ENCODE assay signal across 23 cellular contexts in genomic region chr5:156432830-156433105, GRCh38.
DNase-seq lines count a peak whose midpoint lies in the region; ATAC-seq, FAIRE-seq and TF ChIP-seq lines count a peak whose summit lies in the region.
"Had no signal": no experiment of that assay in that cellular context is flagged by ENCODE, and none has a peak within 500 bp of the region (broad histone marks: within the 10 kb centered on the region; RNA-seq: fewer than 3 reads in every experiment).

No MANE protein-coding gene starts in this region.

- H3F3A ChIP-seq in Loucy (ENCODE audit: low read depth) = no peaks in the 10 kb centered on the region

- no peak for TF ChIP-seq EP300 in H1 (IDR thresholded peaks at IDR 0.05; ENCODE audit: borderline replicate concordance in 1 of 2, low read depth in 2 of 2, low read length in 2 of 2)

- no peaks in the 10 kb centered on the region for H3K23me2 ChIP-seq in H1 (ENCODE audit: low read depth, low read length)

- H3K36me3 ChIP-seq in Loucy (ENCODE audit: insufficient read depth, low read length) (no peaks in the 10 kb centered on the region), H1 (ENCODE audit: control insufficient read depth in 2 of 4, insufficient read depth in 4 of 4, low read length in 3 of 4) (no peaks in the 10 kb centered on the region)
- H3K36me3 ChIP-seq: HAP-1 had no signal

- no peak overlapping the region for H3K4ac ChIP-seq in H1 (replicated peaks; ENCODE audit: insufficient read length, low read depth, low read length)

- H2AFZ ChIP-seq in Loucy (ENCODE audit: low read length) (no peak overlapping the region), H1 (ENCODE audit: low read length) (peak overlapping the region; percentile 74)
- H2AFZ ChIP-seq: GM23338 had no signal

- 93% methylated on average over 1 of the region's 1 CpG; no CpG with 5 or more reads in 1 of the 2 experiments for WGBS in H1 (ENCODE audit: extremely low coverage in 1 of 2, insufficient coverage in 1 of 2, insufficient read length in 1 of 2, insufficient replicate concordance in 2 of 2, low coverage in 1 of 2, low lambda C conversion rate in 2 of 2, missing lambda C conversion rate in 1 of 2), 2 experiments

- H3K4me1 ChIP-seq in Loucy (ENCODE audit: insufficient read depth, low read length, poor library complexity, severe bottlenecking) (peaks cover 15% of the 10 kb centered on the region), H1 (replicated peaks in 1 of 4; ENCODE audit: control insufficient read depth in 3 of 4, insufficient read depth in 4 of 4, low read length in 3 of 4) (no peaks in the 10 kb centered on the region)
- H3K4me1 ChIP-seq: A549 had no signal

- POLR2A ChIA-PET in H1 (lab: Charles Lee; ENCODE audit: partially characterized antibody) = no interaction called here

- H3K79me1 ChIP-seq in H1 (ENCODE audit: low read depth, low read length) = no peaks in the 10 kb centered on the region

- no peaks in the 10 kb centered on the region for H4K20me1 ChIP-seq in Loucy (ENCODE audit: insufficient read depth, low read length, poor library complexity, severe bottlenecking)
- H4K20me1 ChIP-seq in H1 (replicated peaks in 1 of 2; ENCODE audit: control insufficient read depth in 1 of 2, insufficient read depth in 2 of 2, low read length in 2 of 2) = no peaks in the 10 kb centered on the region

- H4K5ac ChIP-seq in H1 (ENCODE audit: insufficient read length, low read depth, low read length) = no peak overlapping the region

- H3K27ac ChIP-seq in H1 (ENCODE audit: low read depth, low read length) = no peak overlapping the region
- H3K27ac ChIP-seq: A549 had no signal

- FAIRE-seq in H1 (lab: Jason Lieb, UNC) = no peak
- FAIRE-seq: A549, GM12878, GM19239, H54 had no signal

- H3K4me3 ChIP-seq in Loucy (ENCODE audit: low read length, poor library complexity, severe bottlenecking) = peak overlapping the region; percentile 9
- no peak overlapping the region for H3K4me3 ChIP-seq in H1 (ENCODE audit: extremely low read depth in 1 of 4, insufficient read depth in 2 of 4, low read depth in 3 of 4, low read length in 4 of 4)
- H3K4me3 ChIP-seq: A549, GM12878, GM23338, HAP-1 had no signal

- no peaks in the 10 kb centered on the region for H3K9me2 ChIP-seq in Loucy (replicated peaks; ENCODE audit: low read depth, low read length)

- no peak overlapping the region for H2BK5ac ChIP-seq in H1 (ENCODE audit: low read depth, low read length)

- H3K79me2 ChIP-seq in Loucy (ENCODE audit: insufficient read depth, low read length) = no peaks in the 10 kb centered on the region
- no peaks in the 10 kb centered on the region for H3K79me2 ChIP-seq in H1 (ENCODE audit: control insufficient read depth in 1 of 2, insufficient read depth in 2 of 2, low read length in 2 of 2)

- no peak overlapping the region for H2BK12ac ChIP-seq in H1 (ENCODE audit: low read depth, low read length)

- H3K9ac ChIP-seq in Loucy (ENCODE audit: low read depth, low read length, poor library complexity, severe bottlenecking) (no peak overlapping the region), H1 (replicated peaks in 1 of 4; ENCODE audit: extremely low read depth in 1 of 4, low read depth in 3 of 4, low read length in 3 of 4) (no peak overlapping the region)

- no peak overlapping the region for H3K18ac ChIP-seq in H1 (ENCODE audit: extremely low read depth, low read length)

- DNase-seq in H1 (ENCODE audit: low read depth in 1 of 2, low spot score in 2 of 2) = no peak
- peak; percentile 21 for DNase-seq in putamen (ENCODE audit: low spot score)
- no peak for DNase-seq in DMS114 treated with DMSO at 0.1 percent for 48 hours (lab: John Stamatoyannopoulos, UW; ENCODE audit: unreplicated experiment)
- no peak for DNase-seq in occipital lobe (lab: John Stamatoyannopoulos, UW)
- DNase-seq: 8988T; ACHN; AML-193; C1 segment of cervical spinal cord; Calu3; CD4-positive, alpha-beta memory T cell; COR-L47; DMS153; DND-41; GDM1; HFFc6 had no signal

- H3K23ac ChIP-seq in H1 (ENCODE audit: insufficient read length) = no peak overlapping the region

- no peak overlapping the region; the same call in 1 of the 2 replicates for H4K8ac ChIP-seq in H1 (ENCODE audit: extremely low read depth, insufficient read depth, low read length)

- H3K27me3 ChIP-seq in Loucy (ENCODE audit: insufficient read depth, low read length, poor library complexity, severe bottlenecking) (no peaks in the 10 kb centered on the region), H1 (replicated peaks in 1 of 4; ENCODE audit: control insufficient read depth in 3 of 4, extremely low read depth in 1 of 4, insufficient read depth in 3 of 4, low read length in 3 of 4) (no peaks in the 10 kb centered on the region)

- no peak overlapping the region for H4K91ac ChIP-seq in H1 (replicated peaks; ENCODE audit: insufficient read length, low read length)

- TF ChIP-seq CTCF in Loucy (conservative IDR thresholded peaks at IDR 0.05; ENCODE audit: low read length) = no peak
- TF ChIP-seq CTCF in H1 (IDR thresholded peaks at IDR 0.05; ENCODE audit: control extremely low read depth in 1 of 3, insufficient read depth in 1 of 3, low read depth in 1 of 3, low read length in 3 of 3) = no peak

- ATAC-seq in GM21737 (IDR thresholded peaks at IDR 0.05; ENCODE audit: unreplicated experiment) = no peak
- ATAC-seq: A549, GM12878 had no signal

- H2BK120ac ChIP-seq in H1 (replicated peaks; ENCODE audit: low read depth, low read length) = no peak overlapping the region

- no peak overlapping the region for H3K14ac ChIP-seq in H1 (ENCODE audit: insufficient read length)

- CTCF ChIA-PET in H1 (lab: Charles Lee; ENCODE audit: partially characterized antibody) = interaction anchor here (0.5 to 0.8 kb wide), 2 partner anchors 14 to 718 kb away, joined by 3 to 4 read pairs; no protein-coding TSS in a partner anchor

- TF ChIP-seq RAD21 in H1 (IDR thresholded peaks at IDR 0.05 in 1 of 2, conservative IDR thresholded peaks at IDR 0.05 in 1 of 2; ENCODE audit: low read depth in 2 of 2, low read length in 2 of 2) = no peak

- no peak overlapping the region for H2BK20ac ChIP-seq in H1 (ENCODE audit: low read length)

- H3K4me2 ChIP-seq in Loucy (ENCODE audit: low read depth, low read length, poor library complexity, severe bottlenecking) (peak overlapping the region; percentile 39), H1 (ENCODE audit: insufficient read depth in 1 of 2, low read depth in 2 of 2, low read length in 2 of 2) (no peak overlapping the region)
- H3K4me2 ChIP-seq: A549, GM23338 had no signal

- no peak overlapping the region for H3K56ac ChIP-seq in H1 (replicated peaks; ENCODE audit: insufficient read length, low read depth, low read length)

- H2AK5ac ChIP-seq in H1 (ENCODE audit: low read depth, low read length) = no peak overlapping the region

- H2BK15ac ChIP-seq in H1 (ENCODE audit: low read length) = no peak overlapping the region

- TF ChIP-seq POLR2A in H1 (IDR thresholded peaks at IDR 0.05; ENCODE audit: control extremely low read depth in 1 of 2, low read depth in 2 of 2, low read length in 2 of 2) = no peak

- H3K9me3 ChIP-seq in Loucy (ENCODE audit: insufficient read depth, low read depth, low read length) = no peaks in the 10 kb centered on the region
- no peaks in the 10 kb centered on the region for H3K9me3 ChIP-seq in H1 (ENCODE audit: insufficient read depth in 2 of 2, low read depth in 1 of 2, low read length in 1 of 2)
- H3K9me3 ChIP-seq: A549, HAP-1 had no signal

TF ChIP-seq in H1, 55 proteins besides CTCF, POLR2A, EP300 and RAD21:
- TF ChIP-seq TCF12 (IDR thresholded peaks at IDR 0.05; ENCODE audit: low read depth, low read length) = no peak
- no peak for TF ChIP-seq NANOG (IDR thresholded peaks at IDR 0.05; ENCODE audit: insufficient read depth, low read depth, low read length, poor library complexity, severe bottlenecking)
- no peak for TF ChIP-seq KDM5A (IDR thresholded peaks at IDR 0.05; ENCODE audit: low read length)
TF ChIP-seq in H1: peak in this region for 0.
